Comparison of ENCODE assay signal across 9 cellular contexts in the genomic region with DNA sequence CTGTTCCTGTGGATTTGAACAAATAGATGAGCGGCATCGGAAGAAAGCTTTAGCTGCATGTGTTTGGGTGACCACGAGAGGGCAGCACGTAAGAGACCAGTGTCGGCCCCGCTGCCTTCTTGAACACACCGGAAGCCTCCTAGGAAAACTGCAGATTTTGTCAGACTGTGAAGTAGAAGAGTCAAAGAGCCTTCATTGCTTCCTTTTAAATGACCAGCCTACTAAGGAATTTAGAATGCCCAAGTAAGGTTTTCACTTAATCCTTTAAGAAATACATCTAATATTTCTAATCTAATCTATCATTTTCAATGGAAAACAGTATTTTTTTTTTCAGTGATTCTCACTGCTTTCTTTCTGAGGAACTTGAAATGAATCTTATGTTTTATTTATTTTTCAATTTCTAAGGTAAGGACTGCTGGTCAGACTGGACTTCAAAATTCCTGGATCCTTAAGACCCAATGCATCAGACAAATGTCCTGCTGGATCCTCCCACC. TPM values are rescaled to one million over a fixed set of nuclear protein-coding genes. Genes with fewer than 3 reads are reported as not detected.
DNase-seq lines count a peak whose midpoint lies in the region; ATAC-seq, FAIRE-seq and TF ChIP-seq lines count a peak whose summit lies in the region.
"Had no signal": no experiment of that assay in that cellular context is flagged by ENCODE, and none has a peak within 500 bp of the region (broad histone marks: within the 10 kb centered on the region; RNA-seq: fewer than 3 reads in every experiment).

No MANE protein-coding gene starts in this region.

- intact Hi-C loops in activated B cell treated with CpG ODN at 0.5 μM for 24 hours (cut with micrococcal nuclease): loop anchor here (1.0 to 5.0 kb wide), 8 partner anchors 22 to 1463 kb away; partner anchors contain the start of genes GRP, LMAN1 and SEC11C
- intact Hi-C loops in kidney (cut with DNase I): no loop called here

- peak; percentile 3 for FAIRE-seq in kidney (lab: Jason Lieb, UNC)

- CTCF ChIA-PET in activated B cell treated with CpG ODN at 0.5 μM for 24 hours (lab: Charles Lee): interaction anchor here (0.6 to 5.0 kb wide), 14 partner anchors 8 to 774 kb away, joined by 3 to 33 read pairs (median 4); partner anchors contain the start of gene SEC11C

- no peaks in the 10 kb centered on the region for H3K9me3 ChIP-seq in kidney (ENCODE audit: control insufficient read depth in 1 of 2, low read length in 2 of 2)

- no peaks in the 10 kb centered on the region for H3K36me3 ChIP-seq in kidney (ENCODE audit: control insufficient read depth in 1 of 2, insufficient read depth in 2 of 2, low read length in 2 of 2)

- H3K36me3 Mint-ChIP-seq in activated B cell treated with CpG ODN at 0.5 μM for 24 hours (ENCODE audit: low read depth): no peaks in the 10 kb centered on the region
- H3K36me3 Mint-ChIP-seq: activated naive CD8-positive, alpha-beta T cell had no signal

- ATAC-seq in HG02938 (IDR thresholded peaks at IDR 0.05; ENCODE audit: unreplicated experiment) (peak; percentile 59), activated B cell treated with CpG ODN at 0.5 μM for 24 hours (ENCODE audit: low read depth) (peak; percentile 81), HG03135 (IDR thresholded peaks at IDR 0.05; ENCODE audit: unreplicated experiment) (no peak)

- peak; percentile 42 for DNase-seq in DMS114 treated with DMSO at 0.1 percent for 48 hours (lab: John Stamatoyannopoulos, UW; ENCODE audit: unreplicated experiment)
- peak; percentile 91 for DNase-seq in NCI-H2196 (lab: John Stamatoyannopoulos, UW; ENCODE audit: unreplicated experiment)
- peak; percentile 42 for DNase-seq in activated B cell treated with CpG ODN at 0.5 μM for 24 hours
- DNase-seq in caudate nucleus (lab: John Stamatoyannopoulos, UW): peak in 58 of 61 donors; percentile 3 to 82 (median 49)
- peak; percentile 83 for DNase-seq in kidney
- DNase-seq in stimulated activated CD4-positive, alpha-beta T cell treated with anti-CD3 and anti-CD28 coated beads, Interleukin-2, amount 100 ng/mL, for 24 hours: peak; percentile 74 to 81

- H3K27ac Mint-ChIP-seq in activated B cell treated with CpG ODN at 0.5 μM for 24 hours: no peak overlapping the region
- H3K27ac Mint-ChIP-seq: activated naive CD8-positive, alpha-beta T cell had no signal

- no peak overlapping the region for H3K27ac ChIP-seq in caudate nucleus (ENCODE audit: low read depth, low read length)
- H3K27ac ChIP-seq in kidney (ENCODE audit: low read depth in 2 of 2, low read length in 2 of 2): no peak overlapping the region

- H3K9me3 Mint-ChIP-seq in activated B cell treated with CpG ODN at 0.5 μM for 24 hours: no peaks in the 10 kb centered on the region

- H3K4me1 Mint-ChIP-seq in activated B cell treated with CpG ODN at 0.5 μM for 24 hours: peaks cover 33% of the 10 kb centered on the region

- H3K4me3 ChIP-seq in kidney (ENCODE audit: low read length in 2 of 2): no peak overlapping the region

- POLR2A ChIA-PET in activated B cell treated with CpG ODN at 0.5 μM for 24 hours (lab: Charles Lee): interaction anchor here (0.6 to 4.3 kb wide), 5 partner anchors 8 to 292 kb away, joined by 3 to 20 read pairs (median 3); partner anchors contain the start of gene SEC11C

- H3K4me3 Mint-ChIP-seq in activated B cell treated with CpG ODN at 0.5 μM for 24 hours: peak overlapping the region; percentile 80
- H3K4me3 Mint-ChIP-seq: activated naive CD8-positive, alpha-beta T cell had no signal

- no peaks in the 10 kb centered on the region for H3K4me1 ChIP-seq in kidney (ENCODE audit: control insufficient read depth in 1 of 2, insufficient read depth in 1 of 2, low read depth in 1 of 2, low read length in 2 of 2)

- TF ChIP-seq CTCF in activated B cell treated with CpG ODN at 0.5 μM for 24 hours (IDR thresholded peaks at IDR 0.05) (peak; percentile 78), kidney (IDR thresholded peaks at IDR 0.05; ENCODE audit: borderline replicate concordance, extremely low read depth, insufficient read depth) (peak; percentile 82)

- H3K9ac ChIP-seq in kidney (ENCODE audit: low read length in 2 of 2): no peak overlapping the region

- peaks cover 5% of the 10 kb centered on the region for H3K27me3 Mint-ChIP-seq in activated B cell treated with CpG ODN at 0.5 μM for 24 hours

RNA-seq across cellular contexts. Expression of gene SEC11C, which starts 55.4 kb away (rescaled TPM):
- total RNA-seq in activated B cell treated with CpG ODN at 0.5 μM for 24 hours: 112 and 126 TPM in 2 replicates
- total RNA-seq in kidney: 90.0 TPM
- polyA plus RNA-seq in kidney (ENCODE audit: insufficient read depth, low read depth, low replicate concordance): 106 TPM
